ENCODE assay signal across 7 cellular contexts in genomic region chr11:112087212-112087611, GRCh38. TPM values are rescaled to one million over a fixed set of nuclear protein-coding genes. Genes with fewer than 3 reads are reported as not detected.
DNase-seq lines count a peak whose midpoint lies in the region; ATAC-seq, FAIRE-seq and TF ChIP-seq lines count a peak whose summit lies in the region.

No MANE protein-coding gene starts in this region.

- peak overlapping the region; percentile 98 for H3K4me3 Mint-ChIP-seq in WTC11

- H3K27me3 ChIP-seq in heart right ventricle (no peaks in the 10 kb centered on the region), small intestine (ENCODE audit: control insufficient read depth in 2 of 2, insufficient read depth in 2 of 2, low read length in 2 of 2) (no peaks in the 10 kb centered on the region)

- FAIRE-seq in small intestine (lab: Jason Lieb, UNC): no peak

- POLR2A ChIA-PET in WTC11 (lab: Charles Lee): interaction anchor here (0.5 kb wide), 1 partner anchor 23 kb away, joined by 3 read pairs; no protein-coding TSS in a partner anchor

- H3K27me3 Mint-ChIP-seq in WTC11 (ENCODE audit: low read depth): peaks cover 4% of the 10 kb centered on the region

- TF ChIP-seq CTCF in HFF-Myc (IDR thresholded peaks at IDR 0.05; ENCODE audit: low read depth, low read length, missing control alignments) (no peak), WTC11 (IDR thresholded peaks at IDR 0.05) (no peak), heart right ventricle (IDR thresholded peaks at IDR 0.05) (no peak)

- peaks cover 22% of the 10 kb centered on the region for H3K4me1 Mint-ChIP-seq in WTC11

- no peaks in the 10 kb centered on the region for H3K9me3 Mint-ChIP-seq in WTC11

- peak overlapping the region; percentile 98 for H3K27ac Mint-ChIP-seq in WTC11

- H3K36me3 ChIP-seq in heart right ventricle (peaks cover 0 to 77% (median 66%) of the 10 kb centered on the region in 9 donors), small intestine (ENCODE audit: control insufficient read depth in 2 of 2, insufficient read depth in 2 of 2, low read length in 2 of 2) (peaks cover 18 to 19% of the 10 kb centered on the region in 2 donors)

- peaks cover 3 to 68% (median 36%) of the 10 kb centered on the region in 9 donors for H3K4me1 ChIP-seq in heart right ventricle
- peaks cover 0 to 8% of the 10 kb centered on the region in 2 donors for H3K4me1 ChIP-seq in small intestine (ENCODE audit: control insufficient read depth in 2 of 2, insufficient read depth in 1 of 2, low read depth in 1 of 2, low read length in 1 of 2)

- no peak for TF ChIP-seq POLR2A in GM18505 (IDR thresholded peaks at IDR 0.05; ENCODE audit: borderline replicate concordance, extremely low read depth, insufficient read depth, insufficient read length)

- WGBS in heart right ventricle, 2 donors: 13 to 16% methylated on average over 10 of the region's 10 CpGs
- 16 to 20% (median 18%) methylated on average over 10 of the region's 10 CpGs for WGBS in small intestine, 3 donors

- no peak for ATAC-seq in WTC11
- ATAC-seq in heart right ventricle: peak in 7 of 8 donors; percentile 3 to 21 (median 10)
- ATAC-seq in GM18505 (IDR thresholded peaks at IDR 0.05; ENCODE audit: unreplicated experiment): no peak

- H3K4me3 ChIP-seq in HFF-Myc (replicated peaks; ENCODE audit: low read depth, low read length) (peak overlapping the region; percentile 90), heart right ventricle (peak overlapping the region; percentile 71 to 94 (median 84)), small intestine (ENCODE audit: low read depth in 1 of 2, low read length in 2 of 2) (peak overlapping the region; percentile 71 to 93)

- CTCF ChIA-PET in WTC11 (lab: Charles Lee): interaction anchor here (0.7 to 1.3 kb wide), 6 partner anchors 10 to 258 kb away, joined by 3 to 4 read pairs (median 3); partner anchors contain the start of gene BCO2

- DNase-seq in HFF-Myc (ENCODE audit: extremely low read depth, low read depth) (no peak), WTC11 (ENCODE audit: low spot score) (no peak), heart right ventricle (no peak), small intestine (no peak), activated gamma-delta T cell treated with Interleukin-2 at 50 U/mL for 16 hours (no peak)
- DNase-seq in stimulated activated naive CD4-positive, alpha-beta T cell treated with Interleukin-2 at 50 U/mL for 16 hours (lab: John Stamatoyannopoulos, UW): no peak

- H3K36me3 Mint-ChIP-seq in WTC11: peaks cover 93% of the 10 kb centered on the region

- H3K9me3 ChIP-seq in heart right ventricle (no peaks in the 10 kb centered on the region), small intestine (ENCODE audit: control insufficient read depth, low read depth) (no peaks in the 10 kb centered on the region)

- intact Hi-C loops in heart right ventricle (cut with DNase I): loop anchor here in 6 of 10 donors (2.0 to 10.0 kb wide), 5 partner anchors 152 to 212 kb away; partner anchors contain the start of genes CFAP68 (in 3 of the 6), FDXACB1 (in 3 of the 6), ALG9 (in 2 of the 6) and DIXDC1 (in 2 of the 6)

- H3K27ac ChIP-seq in heart right ventricle (peak overlapping the region; percentile 69 to 95 (median 88)), small intestine (ENCODE audit: low read depth in 1 of 2, low read length in 1 of 2) (peak overlapping the region; percentile 60 to 89)

TF ChIP-seq in WTC11, 78 proteins besides CTCF, POLR2A, EP300 and RAD21:
- TF ChIP-seq STAT6 (CRISPR knock-in tag; conservative IDR thresholded peaks at IDR 0.05; ENCODE audit: low read depth): no peak
- TF ChIP-seq FOXK1 (CRISPR knock-in tag; IDR thresholded peaks at IDR 0.05): no peak
- no peak for TF ChIP-seq JAZF1 (CRISPR knock-in tag; IDR thresholded peaks at IDR 0.05)
- no peak for TF ChIP-seq IRF2 (CRISPR knock-in tag; IDR thresholded peaks at IDR 0.05; ENCODE audit: borderline replicate concordance, low read depth)
- no peak for TF ChIP-seq ZNF671 (CRISPR knock-in tag; IDR thresholded peaks at IDR 0.05)
- no peak for TF ChIP-seq ETV6 (CRISPR knock-in tag; IDR thresholded peaks at IDR 0.05)
- TF ChIP-seq CREB1 (CRISPR knock-in tag; IDR thresholded peaks at IDR 0.05): no peak
- TF ChIP-seq ZNF232 (CRISPR knock-in tag; IDR thresholded peaks at IDR 0.05): no peak
- TF ChIP-seq NFYB (CRISPR knock-in tag; conservative IDR thresholded peaks at IDR 0.05; ENCODE audit: low read depth): no peak
- TF ChIP-seq HMGA2 (CRISPR knock-in tag; IDR thresholded peaks at IDR 0.05): no peak

RNA-seq across cellular contexts. Expression of gene SDHD, which starts 0.5 kb away (rescaled TPM):
- 94.3 to 105 TPM (median 98.9 TPM) in 3 replicates for total RNA-seq in WTC11 (2021)
- total RNA-seq in heart right ventricle: 100 to 1,000 TPM; 205 to 330 (median 279) TPM
- polyA plus RNA-seq in heart right ventricle: 100 to 1,000 TPM; 121 to 187 TPM
- 100 to 1,000 TPM; 165 to 421 (median 293) TPM for polyA plus RNA-seq in small intestine

RNA-seq across cellular contexts. Expression of gene TIMM8B, which starts 0.7 kb away (rescaled TPM):
- 67.9 to 88.2 TPM (median 74.4 TPM) in 3 replicates for total RNA-seq in WTC11 (2021)
- total RNA-seq in heart right ventricle: 100 to 1,000 TPM; 142 to 194 (median 168) TPM
- 100 to 1,000 TPM; 147 to 193 TPM for polyA plus RNA-seq in heart right ventricle
- 100 to 1,000 TPM in 1 of 3 donors, 10 to 100 TPM in 2; 88.9 to 154 (median 100.0) TPM for polyA plus RNA-seq in small intestine

RNA-seq across cellular contexts. Expression of gene NKAPD1, which starts 13.1 kb away (rescaled TPM):
- 15.3 to 17.1 TPM (median 15.6 TPM) in 3 replicates for total RNA-seq in WTC11 (2021)
- total RNA-seq in heart right ventricle: 10 to 100 TPM in 1 of 10 donors, 1 to 10 TPM in 9; 5.8 to 10.5 (median 8.0) TPM
- 1 to 10 TPM; 5.2 to 7.3 TPM for polyA plus RNA-seq in heart right ventricle
- 10 to 100 TPM in 1 of 3 donors, 1 to 10 TPM in 2; 8.3 to 16.8 (median 8.6) TPM for polyA plus RNA-seq in small intestine

RNA-seq across cellular contexts. Expression of gene PIH1D2, which starts 13.4 kb away (rescaled TPM):
- total RNA-seq in WTC11 (2021) (0.71 to 0.85 TPM (median 0.71 TPM) in 3 replicates), heart right ventricle (1 to 10 TPM; 1.2 to 3.5 (median 1.9) TPM)
- polyA plus RNA-seq in heart right ventricle (1 to 10 TPM; 1.0 to 2.2 TPM), small intestine (1 to 10 TPM in 1 of 3 donors, under 1 TPM in 1, not detected in 1; 0.67 to 1.1 TPM)

Comparison
In these comparisons a context has a peak if more than half of its experiments do, and no peak if none do; other contexts are left out.
1. ATAC-seq: peak in heart right ventricle (7 of 8); none in WTC11 (single experiment) and GM18505 (single experiment).
2. Peak in every context shown above with its lines, with median percentiles within 50 percentile points of each other: H3K4me3 ChIP-seq.